ENCODE assay signal across 14 cellular contexts in genomic region chr3:175386630-175387029, GRCh38.
DNase-seq lines count a peak whose midpoint lies in the region; ATAC-seq, FAIRE-seq and TF ChIP-seq lines count a peak whose summit lies in the region.
"Had no signal": no experiment of that assay in that cellular context is flagged by ENCODE, and none has a peak within 500 bp of the region (broad histone marks: within the 10 kb centered on the region; RNA-seq: fewer than 3 reads in every experiment).

No MANE protein-coding gene starts in this region.

- in situ Hi-C loops in IMR-90 (cut with MboI; ENCODE audit: low sequenced_read_pairs) = no loop called here
- in situ Hi-C loops in astrocyte of the spinal cord (cut with HindIII; ENCODE audit: low sequenced_read_pairs) = no loop called here

- no peaks in the 10 kb centered on the region for H3K9me3 ChIP-seq in IMR-90 (ENCODE audit: control insufficient read depth, insufficient read depth, low read length)
- no peaks in the 10 kb centered on the region for H3K9me3 ChIP-seq in keratinocyte (ENCODE audit: control insufficient read depth, low read depth, low read length)
- H3K9me3 ChIP-seq in hepatocyte (ENCODE audit: low read depth) = no peaks in the 10 kb centered on the region
- H3K9me3 ChIP-seq: ascending aorta had no signal

- no peak overlapping the region; the same call in 1 of the 2 replicates for H3K18ac ChIP-seq in IMR-90 (ENCODE audit: low read depth, low read length)

- H2BK120ac ChIP-seq in IMR-90 (ENCODE audit: low read depth, low read length) = peak overlapping the region; percentile 69

- no peaks in the 10 kb centered on the region for H3K27me3 ChIP-seq in IMR-90 (ENCODE audit: control insufficient read depth, insufficient read depth, low read length)
- no peaks in the 10 kb centered on the region for H3K27me3 ChIP-seq in keratinocyte (ENCODE audit: control insufficient read depth, extremely low read depth, insufficient read depth, low read length)
- H3K27me3 ChIP-seq in hepatocyte = no peaks in the 10 kb centered on the region
- H3K27me3 ChIP-seq: ascending aorta had no signal

- H2AFZ ChIP-seq in IMR-90 (replicated peaks; ENCODE audit: low read length, poor library complexity) = no peak overlapping the region
- H2AFZ ChIP-seq in keratinocyte (ENCODE audit: control insufficient read depth, low read length) = no peak overlapping the region
- H2AFZ ChIP-seq in hepatocyte = no peak overlapping the region
- H2AFZ ChIP-seq: GM23338 had no signal

- intact Hi-C loops in IMR-90 (cut with micrococcal nuclease) = no loop called here

- H3K27ac ChIP-seq in IMR-90 (ENCODE audit: insufficient read depth, low read length) (no peak overlapping the region), keratinocyte (ENCODE audit: control insufficient read depth, insufficient read depth, low read length) (no peak overlapping the region), hepatocyte (no peak overlapping the region)
- H3K27ac ChIP-seq: ascending aorta, VCaP had no signal

- no peaks in the 10 kb centered on the region for H3K4me1 ChIP-seq in IMR-90 (ENCODE audit: control insufficient read depth, insufficient read depth, low read length)
- H3K4me1 ChIP-seq in keratinocyte (ENCODE audit: control insufficient read depth, extremely low read depth, insufficient read depth, low read length) = peaks cover 4% of the 10 kb centered on the region
- no peaks in the 10 kb centered on the region for H3K4me1 ChIP-seq in hepatocyte (ENCODE audit: insufficient read depth)

- H2BK5ac ChIP-seq in IMR-90 (ENCODE audit: low read depth, low read length, poor library complexity, severe bottlenecking) = peak overlapping the region; percentile 43

- TF ChIP-seq POLR2A in IMR-90 (IDR thresholded peaks at IDR 0.05; ENCODE audit: low read depth, low read length) = no peak

- H3K4ac ChIP-seq in IMR-90 (ENCODE audit: low read depth, low read length) = no peak overlapping the region; the same call in 1 of the 2 replicates

- H3K14ac ChIP-seq in IMR-90 (replicated peaks; ENCODE audit: low read depth, low read length) = no peak overlapping the region

- H3K9me2 ChIP-seq in hepatocyte (replicated peaks; ENCODE audit: insufficient read depth) = no peaks in the 10 kb centered on the region

- peak overlapping the region in 1 of 2 experiments; percentile 56; a peak in 2 of 4 replicates for H4K8ac ChIP-seq in IMR-90 (ENCODE audit: low read depth in 2 of 2, low read length in 2 of 2)

- H3K79me2 ChIP-seq in keratinocyte (ENCODE audit: control insufficient read depth, insufficient read depth, low read length) = no peaks in the 10 kb centered on the region
- no peaks in the 10 kb centered on the region for H3K79me2 ChIP-seq in hepatocyte

- H2BK20ac ChIP-seq in IMR-90 (ENCODE audit: low read depth, low read length) = no peak overlapping the region

- no peak overlapping the region for H3K9ac ChIP-seq in IMR-90 (ENCODE audit: low read depth, low read length)
- H3K9ac ChIP-seq in keratinocyte (ENCODE audit: control insufficient read depth, extremely low read depth, insufficient read depth, low read length) = no peak overlapping the region

- CTCF ChIA-PET in IMR-90 (lab: Yijun Ruan, JAX) = no interaction called here

- H3K4me2 ChIP-seq in IMR-90 (ENCODE audit: low read depth, low read length) (no peak overlapping the region), keratinocyte (ENCODE audit: control insufficient read depth, extremely low read depth, insufficient read depth, low read depth, low read length) (no peak overlapping the region), hepatocyte (no peak overlapping the region)
- H3K4me2 ChIP-seq: GM23338 had no signal

- POLR2A ChIA-PET in IMR-90 (lab: Charles Lee; ENCODE audit: unreplicated experiment) = no interaction called here

- no peak overlapping the region for H2BK15ac ChIP-seq in IMR-90 (ENCODE audit: low read depth, low read length)

- no peaks in the 10 kb centered on the region for H3K36me3 ChIP-seq in IMR-90 (ENCODE audit: control insufficient read depth, insufficient read depth, low read length)
- no peaks in the 10 kb centered on the region for H3K36me3 ChIP-seq in keratinocyte (ENCODE audit: control insufficient read depth in 2 of 2, extremely low read depth in 1 of 2, insufficient read depth in 2 of 2, low read length in 2 of 2)
- no peaks in the 10 kb centered on the region for H3K36me3 ChIP-seq in hepatocyte (replicated peaks; ENCODE audit: insufficient read depth, low read depth)
- H3K36me3 ChIP-seq: ascending aorta had no signal

- H2AK5ac ChIP-seq in IMR-90 (ENCODE audit: low read depth, low read length) = no peak overlapping the region

- no peak overlapping the region for H2AK9ac ChIP-seq in IMR-90 (replicated peaks; ENCODE audit: low read depth, low read length, poor library complexity)

- WGBS in IMR-90 (ENCODE audit: extremely low coverage in 2 of 2, insufficient read length in 1 of 2), 2 experiments = 0% methylated on average over 1 of the region's 3 CpGs; no CpG with 5 or more reads in 1 of the 2 experiments
- 55% methylated on average over 3 of the region's 3 CpGs for WGBS in hepatocyte (ENCODE audit: low lambda C conversion rate, missing lambda C conversion rate)

- FAIRE-seq in keratinocyte (lab: Jason Lieb, UNC) = peak; percentile 88

- no peak overlapping the region for H3K23ac ChIP-seq in IMR-90 (ENCODE audit: low read depth, low read length)

- peak; percentile 74 for DNase-seq in AG10803 (ENCODE audit: low read depth)
- peak; percentile 95 for DNase-seq in IMR-90
- peak; percentile 86 for DNase-seq in astrocyte of the spinal cord (ENCODE audit: low read depth, low spot score)
- peak; percentile 53 for DNase-seq in keratinocyte (ENCODE audit: low read depth, low spot score)
- no peak for DNase-seq in hepatocyte (ENCODE audit: low spot score)
- DNase-seq in SKM-1 (lab: John Stamatoyannopoulos, UW; ENCODE audit: unreplicated experiment) = no peak
- DNase-seq in ureter (ENCODE audit: low spot score) = no peak
- DNase-seq: CD4-positive, CD25-positive, alpha-beta regulatory T cell; NCI-H2081; nephron progenitor cell had no signal

- H4K5ac ChIP-seq in IMR-90 (ENCODE audit: low read depth, low read length) = no peak overlapping the region

- no peak overlapping the region for H3K4me3 ChIP-seq in AG10803 (ENCODE audit: low read length)
- H3K4me3 ChIP-seq in IMR-90 (ENCODE audit: insufficient read depth, low read depth, low read length) = no peak overlapping the region
- H3K4me3 ChIP-seq in astrocyte of the spinal cord (ENCODE audit: low read depth, low read length) = no peak overlapping the region
- H3K4me3 ChIP-seq in keratinocyte (ENCODE audit: control insufficient read depth in 2 of 3, extremely low read depth in 1 of 3, insufficient read depth in 2 of 3, low read depth in 1 of 3, low read length in 3 of 3) = no peak overlapping the region
- no peak overlapping the region for H3K4me3 ChIP-seq in hepatocyte
- H3K4me3 ChIP-seq: ascending aorta, GM23338 had no signal

- H3K9me1 ChIP-seq in IMR-90 (ENCODE audit: insufficient read depth, low read length) (no peaks in the 10 kb centered on the region), keratinocyte (ENCODE audit: control insufficient read depth, extremely low read depth, insufficient read depth, low read length) (no peaks in the 10 kb centered on the region)

- H4K20me1 ChIP-seq in IMR-90 (ENCODE audit: insufficient read depth, low read length) (no peaks in the 10 kb centered on the region), keratinocyte (ENCODE audit: control insufficient read depth, extremely low read depth, insufficient read depth, low read length) (no peaks in the 10 kb centered on the region), hepatocyte (ENCODE audit: insufficient read depth, poor library complexity, severe bottlenecking) (no peaks in the 10 kb centered on the region)

- no TSS peak for BruUV-seq in IMR-90 (replicated peaks; lab: Mats Ljungman, UMichigan)

- no peaks in the 10 kb centered on the region for H3K79me1 ChIP-seq in IMR-90 (ENCODE audit: low read depth in 1 of 2, low read length in 2 of 2)

- H4K91ac ChIP-seq in IMR-90 (ENCODE audit: insufficient read depth, low read depth, low read length) = peak overlapping the region; percentile 26; the same call in 1 of the 2 replicates

- peak; percentile 77 for ATAC-seq in IMR-90 (ENCODE audit: low read depth)
- ATAC-seq in activated CD4-positive, CD25-positive, alpha-beta regulatory T cell treated with anti-CD3 and anti-CD28 coated beads, Interleukin-2, amount 50 U/mL, for 24 hours = no peak
- ATAC-seq: GM23338 had no signal

- H3K56ac ChIP-seq in IMR-90 (ENCODE audit: extremely low read depth, insufficient read depth, low read length) = no peak overlapping the region

- TF ChIP-seq CTCF in AG10803 (conservative IDR thresholded peaks at IDR 0.05; ENCODE audit: low read length) (no peak), IMR-90 (conservative IDR thresholded peaks at IDR 0.05; ENCODE audit: low read depth, low read length) (no peak), astrocyte of the spinal cord (IDR thresholded peaks at IDR 0.05; ENCODE audit: low read depth, low read length) (no peak), keratinocyte (optimal IDR thresholded peaks at IDR 0.05 in 1 of 3, IDR thresholded peaks at IDR 0.05 in 1 of 3, conservative IDR thresholded peaks at IDR 0.05 in 1 of 3; ENCODE audit: extremely low read depth in 1 of 3, insufficient read depth in 2 of 3, low read length in 3 of 3) (no peak), hepatocyte (IDR thresholded peaks at IDR 0.05; ENCODE audit: poor library complexity) (no peak)

- TF ChIP-seq RAD21 in IMR-90 (IDR thresholded peaks at IDR 0.05; ENCODE audit: low read length) = no peak

- dilution Hi-C loops in IMR-90 (cut with HindIII; ENCODE audit: low sequenced_read_pairs, unreplicated experiment) (no loop called here), keratinocyte (cut with MboI; ENCODE audit: extremely low pct_ligation_motif_present, low sequenced_read_pairs) (no loop called here)

TF ChIP-seq in IMR-90, 13 proteins besides CTCF, POLR2A, EP300 and RAD21 (continues in another document):
- TF ChIP-seq CEBPB (IDR thresholded peaks at IDR 0.05; ENCODE audit: low read depth, low read length) (peak; percentile 50; the same call in 1 of the 2 replicates), MXI1 (IDR thresholded peaks at IDR 0.05; ENCODE audit: borderline replicate concordance, low read depth, low read length) (no peak), USF2 (IDR thresholded peaks at IDR 0.05; ENCODE audit: low read depth, low read length) (no peak), SMC3 (IDR thresholded peaks at IDR 0.05; ENCODE audit: low read depth, low read length) (no peak), MAFK (IDR thresholded peaks at IDR 0.05; ENCODE audit: low read depth, low read length) (no peak), RFX5 (IDR thresholded peaks at IDR 0.05; ENCODE audit: low read depth, low read length) (no peak), MAZ (IDR thresholded peaks at IDR 0.05; ENCODE audit: borderline replicate concordance, low read depth, low read length) (no peak)

Comparison
In these comparisons a context has a peak if more than half of its experiments do, and no peak if none do; other contexts are left out.
1. DNase-seq: peak in AG10803 (single experiment), IMR-90 (single experiment), astrocyte of the spinal cord (single experiment) and keratinocyte (single experiment); none in hepatocyte (single experiment), SKM-1 (single experiment) and ureter (single experiment).